ENCODE assay signal across 18 cellular contexts in the genomic region with DNA sequence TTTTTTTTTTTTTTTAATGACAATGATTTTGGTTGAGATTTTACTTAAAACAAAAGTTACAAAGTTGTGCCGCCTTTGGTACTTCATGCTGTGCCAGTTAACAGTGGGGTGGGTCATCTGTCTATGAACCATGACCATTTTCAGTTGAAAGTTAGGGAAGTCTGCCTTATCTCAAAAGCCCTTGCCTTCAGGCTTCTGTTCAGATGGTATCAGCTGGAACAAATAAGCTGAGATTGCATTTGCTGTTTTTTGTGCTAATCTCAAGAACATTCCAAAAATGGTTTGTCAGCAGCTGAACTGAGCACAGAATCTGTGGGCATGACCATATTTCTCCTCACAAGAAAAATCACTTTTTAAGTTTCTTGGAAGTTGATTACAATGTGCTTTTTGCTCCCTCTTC.
"Had no signal": no experiment of that assay in that cellular context is flagged by ENCODE, and none has a peak within 500 bp of the region (broad histone marks: within the 10 kb centered on the region; RNA-seq: fewer than 3 reads in every experiment).

No MANE protein-coding gene starts in this region.

- DNase-seq: activated CD4-positive, alpha-beta memory T cell treated with anti-CD3 and anti-CD28 coated beads for 36 hours; activated CD4-positive, alpha-beta T cell treated with anti-CD3 and anti-CD28 coated beads for 36 hours; activated naive CD4-positive, alpha-beta T cell treated with Interleukin-2 at 50 U/mL for 16 hours; activated naive CD8-positive, alpha-beta T cell treated with anti-CD3 and anti-CD28 coated beads, Interleukin-2, amount 10 ng/mL, durations not matched to agents 7 days and 5 days; caudate nucleus; hippocampal formation; left cardiac atrium; midbrain; nephron progenitor cell; nucleus accumbens; stimulated activated naive CD8-positive, alpha-beta T cell treated with anti-CD3 and anti-CD28 coated beads, Interleukin-15, amount 100 ng/mL, for 72 hours; upper lobe of left lung had no signal

- H3K27ac ChIP-seq: prostate gland, right atrium auricular region, suprapubic skin, upper lobe of left lung had no signal

- H3K9me3 ChIP-seq: prostate gland, right atrium auricular region, suprapubic skin, upper lobe of left lung had no signal

- H3K27ac Mint-ChIP-seq: activated CD4-positive, alpha-beta memory T cell treated with anti-CD3 and anti-CD28 coated beads for 36 hours; activated CD4-positive, alpha-beta T cell treated with anti-CD3 and anti-CD28 coated beads for 36 hours; activated naive CD8-positive, alpha-beta T cell treated with anti-CD3 and anti-CD28 coated beads, Interleukin-2, amount 10 ng/mL, durations not matched to agents 7 days and 5 days; activated T-helper 2 cell treated with anti-CD3 and anti-CD28 coated beads, Interferon-gamma antibody, Interleukin-2, Interleukin-4, amounts not matched to agents 10 μg/mL and 5 μg/mL and 100 μg/mL, durations not matched to agents 14 hours and 24 hours and 36 hours; brain; nephron progenitor cell; stimulated activated naive CD8-positive, alpha-beta T cell treated with anti-CD3 and anti-CD28 coated beads, Interleukin-15, amount 100 ng/mL, for 72 hours; WTC11 had no signal

- ATAC-seq: activated CD4-positive, alpha-beta T cell treated with anti-CD3 and anti-CD28 coated beads for 36 hours; WTC11 had no signal

- H3K27me3 ChIP-seq: right atrium auricular region, suprapubic skin, upper lobe of left lung had no signal

- H3K36me3 ChIP-seq: prostate gland, right atrium auricular region, suprapubic skin, upper lobe of left lung had no signal

- H3K4me3 Mint-ChIP-seq: activated CD4-positive, alpha-beta memory T cell treated with anti-CD3 and anti-CD28 coated beads for 36 hours; activated CD4-positive, alpha-beta T cell treated with anti-CD3 and anti-CD28 coated beads for 36 hours; activated naive CD8-positive, alpha-beta T cell treated with anti-CD3 and anti-CD28 coated beads, Interleukin-2, amount 10 ng/mL, durations not matched to agents 7 days and 5 days; brain; nephron progenitor cell; stimulated activated naive CD8-positive, alpha-beta T cell treated with anti-CD3 and anti-CD28 coated beads, Interleukin-15, amount 100 ng/mL, for 72 hours; WTC11 had no signal

- H3K9me3 Mint-ChIP-seq: activated CD4-positive, alpha-beta memory T cell treated with anti-CD3 and anti-CD28 coated beads for 36 hours; activated naive CD8-positive, alpha-beta T cell treated with anti-CD3 and anti-CD28 coated beads, Interleukin-2, amount 10 ng/mL, durations not matched to agents 7 days and 5 days; activated T-helper 2 cell treated with anti-CD3 and anti-CD28 coated beads, Interferon-gamma antibody, Interleukin-2, Interleukin-4, amounts not matched to agents 10 μg/mL and 5 μg/mL and 100 μg/mL, durations not matched to agents 14 hours and 24 hours and 36 hours; nephron progenitor cell; stimulated activated naive CD8-positive, alpha-beta T cell treated with anti-CD3 and anti-CD28 coated beads, Interleukin-15, amount 100 ng/mL, for 72 hours had no signal

- H3K4me1 ChIP-seq: prostate gland, right atrium auricular region, suprapubic skin, upper lobe of left lung had no signal

- H3K36me3 Mint-ChIP-seq: activated CD4-positive, alpha-beta memory T cell treated with anti-CD3 and anti-CD28 coated beads for 36 hours; activated naive CD8-positive, alpha-beta T cell treated with anti-CD3 and anti-CD28 coated beads, Interleukin-2, amount 10 ng/mL, durations not matched to agents 7 days and 5 days; brain had no signal

- H3K27me3 Mint-ChIP-seq: brain had no signal

- H3K4me3 ChIP-seq: prostate gland, right atrium auricular region, suprapubic skin, upper lobe of left lung had no signal

- H3K4me1 Mint-ChIP-seq: activated CD4-positive, alpha-beta T cell treated with anti-CD3 and anti-CD28 coated beads for 36 hours; activated naive CD8-positive, alpha-beta T cell treated with anti-CD3 and anti-CD28 coated beads, Interleukin-2, amount 10 ng/mL, durations not matched to agents 7 days and 5 days; nephron progenitor cell; stimulated activated naive CD8-positive, alpha-beta T cell treated with anti-CD3 and anti-CD28 coated beads, Interleukin-15, amount 100 ng/mL, for 72 hours had no signal
